ENCODE assay signal across 28 cellular contexts in the genomic region with DNA sequence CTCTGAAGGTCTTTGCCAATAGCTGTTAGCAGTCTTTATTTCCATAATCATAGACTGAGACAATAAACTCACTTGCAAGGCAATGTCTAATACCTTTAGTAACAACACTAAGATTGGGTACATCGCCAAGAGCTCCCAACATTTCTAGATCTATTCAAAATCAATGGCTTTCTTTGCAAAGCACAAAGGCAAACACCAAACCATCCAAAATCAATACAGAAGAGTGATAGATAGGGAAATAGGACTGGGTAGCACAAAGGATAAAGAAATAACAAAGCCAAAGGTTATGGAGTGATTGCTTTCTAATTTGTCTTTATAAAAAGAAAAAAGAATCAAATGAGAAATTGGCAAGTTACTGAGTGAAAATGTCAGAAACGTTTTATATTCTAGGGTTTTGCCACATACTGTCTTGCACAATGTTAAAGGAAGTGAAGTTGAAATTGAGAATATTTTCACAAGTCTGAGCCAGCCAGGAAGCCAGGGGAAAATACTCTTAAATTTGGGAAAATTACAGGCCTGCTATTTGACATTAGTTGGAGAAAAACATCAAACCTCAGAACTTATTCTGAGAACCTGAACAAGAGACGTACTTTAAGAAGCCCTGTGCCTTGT. TPM values are rescaled to one million over a fixed set of nuclear protein-coding genes. Genes with fewer than 3 reads are reported as not detected.
DNase-seq lines count a peak whose midpoint lies in the region; ATAC-seq, FAIRE-seq and TF ChIP-seq lines count a peak whose summit lies in the region.
"Had no signal": no experiment of that assay in that cellular context is flagged by ENCODE, and none has a peak within 500 bp of the region (broad histone marks: within the 10 kb centered on the region; RNA-seq: fewer than 3 reads in every experiment).

No MANE protein-coding gene starts in this region.

- H4K20me1 ChIP-seq in HepG2 (ENCODE audit: insufficient read depth, low read length) (no peaks in the 10 kb centered on the region), osteoblast (ENCODE audit: insufficient read depth, low read length) (no peaks in the 10 kb centered on the region), H9 (ENCODE audit: control insufficient read depth, insufficient read depth, insufficient read length) (no peaks in the 10 kb centered on the region)

- no peak for TF ChIP-seq POLR2A in HepG2 (IDR thresholded peaks at IDR 0.05; ENCODE audit: insufficient read depth in 1 of 2, low read depth in 2 of 2, low read length in 2 of 2)

- H3K4me3 ChIP-seq in left ventricle myocardium inferior (no peak overlapping the region), HepG2 (replicated peaks in 1 of 3; ENCODE audit: insufficient read depth in 1 of 3, low read depth in 2 of 3, low read length in 3 of 3) (no peak overlapping the region), tibial artery (no peak overlapping the region), osteoblast (ENCODE audit: insufficient read depth, low read length) (no peak overlapping the region)
- H3K4me3 ChIP-seq: esophagus squamous epithelium had no signal

- no peak overlapping the region for H2BK20ac ChIP-seq in H9 (ENCODE audit: low read depth, low read length, poor library complexity, severe bottlenecking)

- no peaks in the 10 kb centered on the region for H3K4me1 ChIP-seq in left ventricle myocardium inferior
- peaks cover 8% of the 10 kb centered on the region; the same call in 1 of the 2 replicates for H3K4me1 ChIP-seq in HepG2 (ENCODE audit: insufficient read depth, low read length)
- H3K4me1 ChIP-seq in tibial artery: peaks cover 0 to 53% (median 11%) of the 10 kb centered on the region in 4 donors
- peaks cover 12% of the 10 kb centered on the region for H3K4me1 ChIP-seq in osteoblast (ENCODE audit: insufficient read depth, low read length)
- H3K4me1 ChIP-seq in H9 (ENCODE audit: insufficient read depth, low read length): no peaks in the 10 kb centered on the region

- no peak overlapping the region for H2BK15ac ChIP-seq in H9 (ENCODE audit: low read depth, low read length)

- no peak overlapping the region for H3K4ac ChIP-seq in H9 (ENCODE audit: low read depth, low read length)

- H3K79me2 ChIP-seq in HepG2 (ENCODE audit: insufficient read depth, low read length) (no peaks in the 10 kb centered on the region), osteoblast (ENCODE audit: insufficient read depth, low read length) (no peaks in the 10 kb centered on the region), H9 (ENCODE audit: insufficient read depth, low read length) (no peaks in the 10 kb centered on the region)

- H2BK5ac ChIP-seq in H9 (ENCODE audit: insufficient read length, low read length): no peak overlapping the region

- peaks cover 11% of the 10 kb centered on the region for H3K9me3 Mint-ChIP-seq in chondrocyte (ENCODE audit: low read depth)
- H3K9me3 Mint-ChIP-seq in H9: peaks cover 0 to 3% of the 10 kb centered on the region in 2 experiments; a peak in 2 of 5 replicates
- H3K9me3 Mint-ChIP-seq: activated naive CD8-positive, alpha-beta T cell treated with anti-CD3 and anti-CD28 coated beads for 36 hours; activated T-cell treated with anti-CD3 and anti-CD28 coated beads, Interleukin-2, amount 50 U/mL, for 24 hours; central memory CD8-positive, alpha-beta T cell; HFFc6 had no signal

- H3T11ph ChIP-seq in H9 (ENCODE audit: low read length): no peak overlapping the region

- no peaks in the 10 kb centered on the region for H3K23me2 ChIP-seq in H9 (ENCODE audit: insufficient read length, low read depth, low read length, poor library complexity, severe bottlenecking)

- no peak overlapping the region for H3K18ac ChIP-seq in H9 (ENCODE audit: insufficient read length, low read depth, low read length)

- no peak overlapping the region for H2BK120ac ChIP-seq in H9 (ENCODE audit: low read depth, low read length, poor library complexity, severe bottlenecking)

- H3K56ac ChIP-seq in H9 (ENCODE audit: insufficient read length, low read depth, low read length): no peak overlapping the region

- CTCF ChIA-PET in HepG2 (lab: Yijun Ruan, JAX; ENCODE audit: low intra/inter-chr PET ratio, low total read pairs): no interaction called here

- H3K36me3 ChIP-seq in left ventricle myocardium inferior: no peaks in the 10 kb centered on the region
- H3K36me3 ChIP-seq in HepG2 (replicated peaks in 1 of 2; ENCODE audit: control insufficient read depth in 1 of 2, insufficient read depth in 2 of 2, low read length in 2 of 2): no peaks in the 10 kb centered on the region
- H3K36me3 ChIP-seq in tibial artery: no peaks in the 10 kb centered on the region
- no peaks in the 10 kb centered on the region for H3K36me3 ChIP-seq in osteoblast (ENCODE audit: insufficient read depth, low read length)
- H3K36me3 ChIP-seq: esophagus squamous epithelium had no signal

- no peak overlapping the region for H4K91ac ChIP-seq in H9 (ENCODE audit: insufficient read length, low read depth, low read length)

- no peak overlapping the region for H3K14ac ChIP-seq in H9 (ENCODE audit: insufficient read depth, low read length)

- no peaks in the 10 kb centered on the region for H3K27me3 Mint-ChIP-seq in chondrocyte (ENCODE audit: low read depth)
- H3K27me3 Mint-ChIP-seq in H9 (ENCODE audit: low read depth): no peaks in the 10 kb centered on the region
- H3K27me3 Mint-ChIP-seq: activated naive CD8-positive, alpha-beta T cell treated with anti-CD3 and anti-CD28 coated beads for 36 hours; naive B cell had no signal

- TF ChIP-seq RAD21 in HepG2 (CRISPR knock-in tag; IDR thresholded peaks at IDR 0.05): no peak

- no peak overlapping the region for H4K5ac ChIP-seq in H9 (ENCODE audit: insufficient read length, low read depth, low read length)

- H3K23ac ChIP-seq in H9 (ENCODE audit: insufficient read length, low read depth, low read length): no peak overlapping the region

- peak overlapping the region; percentile 22 for H3K27ac Mint-ChIP-seq in chondrocyte (ENCODE audit: unreplicated experiment)
- no peak overlapping the region for H3K27ac Mint-ChIP-seq in H9
- H3K27ac Mint-ChIP-seq: activated naive CD8-positive, alpha-beta T cell treated with anti-CD3 and anti-CD28 coated beads for 36 hours; activated T-cell treated with anti-CD3 and anti-CD28 coated beads, Interleukin-2, amount 50 U/mL, for 24 hours; HFFc6; immature natural killer cell had no signal

- H3K4me2 ChIP-seq in HepG2 (ENCODE audit: low read depth, low read length): no peak overlapping the region
- no peak overlapping the region for H3K4me2 ChIP-seq in osteoblast (ENCODE audit: insufficient read depth, low read length)
- H3K4me2 ChIP-seq in H9 (ENCODE audit: insufficient read depth, insufficient read length, low read length): no peak overlapping the region

- no peaks in the 10 kb centered on the region for H3K79me1 ChIP-seq in H9 (ENCODE audit: insufficient read depth, low read depth, low read length, poor library complexity, severe bottlenecking)

- TF ChIP-seq EP300 in HepG2 (IDR thresholded peaks at IDR 0.05; ENCODE audit: low read depth in 2 of 2, low read length in 2 of 2) (no peak), HepG2 (CRISPR knock-in tag; IDR thresholded peaks at IDR 0.05; ENCODE audit: borderline replicate concordance) (no peak)

- no peak overlapping the region for H3K9ac ChIP-seq in HepG2 (ENCODE audit: insufficient read depth, low read depth, low read length)
- H3K9ac ChIP-seq in H9 (ENCODE audit: extremely low read depth, insufficient read length, low read length): no peak overlapping the region

- peaks cover 3% of the 10 kb centered on the region for H3K36me3 Mint-ChIP-seq in chondrocyte (ENCODE audit: low read depth)
- H3K36me3 Mint-ChIP-seq in H9 (ENCODE audit: insufficient read depth in 1 of 3, low read depth in 3 of 3): no peaks in the 10 kb centered on the region; a peak in 1 of 7 replicates
- H3K36me3 Mint-ChIP-seq: activated naive CD8-positive, alpha-beta T cell treated with anti-CD3 and anti-CD28 coated beads for 36 hours; immature natural killer cell had no signal

- ATAC-seq in Right ventricle myocardium superior (ENCODE audit: poor library complexity) (peak; percentile 43), HepG2 (no peak)

- H2AFZ ChIP-seq in HepG2 (ENCODE audit: low read length) (no peak overlapping the region), osteoblast (ENCODE audit: low read length) (no peak overlapping the region), H9 (ENCODE audit: low read length) (no peak overlapping the region)

- peaks cover 38% of the 10 kb centered on the region for H3K4me1 Mint-ChIP-seq in chondrocyte (ENCODE audit: low read depth)
- H3K4me1 Mint-ChIP-seq in H9: peaks cover 6 to 7% of the 10 kb centered on the region in 2 experiments; a peak in 3 of 4 replicates
- H3K4me1 Mint-ChIP-seq: activated naive CD8-positive, alpha-beta T cell treated with anti-CD3 and anti-CD28 coated beads for 36 hours; central memory CD8-positive, alpha-beta T cell; immature natural killer cell had no signal

- no peak overlapping the region for H2AK5ac ChIP-seq in H9 (ENCODE audit: insufficient read length, low read length)

- FAIRE-seq in HepG2 (lab: Jason Lieb, UNC): no peak
- FAIRE-seq: GM19239 had no signal

- BruUV-seq in HepG2 (replicated peaks; lab: Mats Ljungman, UMichigan): no TSS peak

- intact Hi-C loops in Right ventricle myocardium superior (cut with DNase I) (no loop called here), left ventricle myocardium inferior (cut with micrococcal nuclease) (no loop called here), HepG2 (cut with micrococcal nuclease; ENCODE audit: unreplicated experiment) (no loop called here), tibial artery (cut with DNase I; ENCODE audit: low total_unique reads) (no loop called here)

- H3K27me3 ChIP-seq in left ventricle myocardium inferior (ENCODE audit: low read depth) (no peaks in the 10 kb centered on the region), HepG2 (ENCODE audit: control insufficient read depth in 1 of 2, insufficient read depth in 2 of 2, low read length in 2 of 2) (no peaks in the 10 kb centered on the region), tibial artery (no peaks in the 10 kb centered on the region), osteoblast (ENCODE audit: insufficient read depth, low read length) (no peaks in the 10 kb centered on the region), H9 (ENCODE audit: insufficient read depth, low read length) (no peaks in the 10 kb centered on the region)
- H3K27me3 ChIP-seq: esophagus squamous epithelium had no signal

- H3K4me3 Mint-ChIP-seq in chondrocyte (ENCODE audit: unreplicated experiment) (no peak overlapping the region), H9 (no peak overlapping the region)
- H3K4me3 Mint-ChIP-seq: activated naive CD8-positive, alpha-beta T cell treated with anti-CD3 and anti-CD28 coated beads for 36 hours; activated T-cell treated with anti-CD3 and anti-CD28 coated beads, Interleukin-2, amount 50 U/mL, for 24 hours; central memory CD8-positive, alpha-beta T cell; HFFc6; immature natural killer cell; naive B cell had no signal

- no peak overlapping the region for H4K8ac ChIP-seq in H9 (replicated peaks; ENCODE audit: insufficient read length, low read depth, low read length)

- no peak overlapping the region for H2BK12ac ChIP-seq in H9 (ENCODE audit: insufficient read length, low read depth, low read length)

- DNase-seq in Right ventricle myocardium superior (no peak), left ventricle myocardium inferior (no peak), chondrocyte (ENCODE audit: low spot score) (no peak), HepG2 (ENCODE audit: low spot score) (no peak), tibial artery (no peak), islet precursor cell (no peak), osteoblast (ENCODE audit: insufficient read length, low spot score, missing footprints) (no peak), H9 (no peak)
- DNase-seq: 8988T; activated effector memory CD4-positive, alpha-beta T cell treated with anti-CD3 and anti-CD28 coated beads, Interleukin-2, amount 50 U/mL, for 16 hours; activated naive CD8-positive, alpha-beta T cell treated with anti-CD3 and anti-CD28 coated beads for 36 hours; activated T-cell treated with anti-CD3 and anti-CD28 coated beads, Interleukin-2, amount 50 U/mL, for 24 hours; aorta; dermis blood vessel endothelial cell; DMS 273 treated with DMSO at 0.1 percent for 48 hours; esophagus squamous epithelium; GOT3; HFFc6; immature natural killer cell; IMR-90; naive B cell; NCI-H1092; NCI-H1694 treated with DMSO at 0.1 percent for 48 hours; nucleus accumbens; stimulated activated CD4-positive, alpha-beta T cell treated with anti-CD3 and anti-CD28 coated beads, Interleukin-1b, Interleukin-23, amount 100 ng/mL, for 48 hours; stimulated activated naive CD4-positive, alpha-beta T cell treated with Interleukin-2 at 50 U/mL for 16 hours had no signal

- H3K27ac ChIP-seq in left ventricle myocardium inferior (replicated peaks) (no peak overlapping the region), HepG2 (ENCODE audit: extremely low read length, insufficient read depth, low read length) (no peak overlapping the region), tibial artery (peak overlapping the region; percentile 11 to 53), osteoblast (ENCODE audit: low read depth, low read length) (no peak overlapping the region), H9 (ENCODE audit: insufficient read length, low read depth, low read length) (no peak overlapping the region)
- H3K27ac ChIP-seq: esophagus squamous epithelium had no signal

- TF ChIP-seq CTCF in left ventricle myocardium inferior (IDR thresholded peaks at IDR 0.05; ENCODE audit: borderline replicate concordance): no peak
- no peak for TF ChIP-seq CTCF in chondrocyte (IDR thresholded peaks at IDR 0.05)
- TF ChIP-seq CTCF in HepG2 (CRISPR knock-in tag; IDR thresholded peaks at IDR 0.05): no peak
- no peak for TF ChIP-seq CTCF in tibial artery (IDR thresholded peaks at IDR 0.05)
- no peak for TF ChIP-seq CTCF in osteoblast (IDR thresholded peaks at IDR 0.05; ENCODE audit: extremely low read depth, low read depth, low read length)
- no peak for TF ChIP-seq CTCF in H9 (conservative IDR thresholded peaks at IDR 0.05)

- POLR2A ChIA-PET in HepG2 (lab: Yijun Ruan, JAX): no interaction called here

- 40% methylated on average over 3 of the region's 3 CpGs for WGBS in HepG2 (ENCODE audit: low lambda C conversion rate)
- WGBS in H9 (ENCODE audit: extremely low coverage, insufficient read length, low lambda C conversion rate): no CpG with 5 or more reads among the region's 3 CpGs

- in situ Hi-C loops in HepG2 (cut with HindIII; ENCODE audit: extremely low pct_ligation_motif_present, low pct_unique_long_range_greater_than_20kb): no loop called here

- no peaks in the 10 kb centered on the region for H3K9me3 ChIP-seq in left ventricle myocardium inferior (replicated peaks)
- H3K9me3 ChIP-seq in HepG2 (ENCODE audit: low read length): no peaks in the 10 kb centered on the region
- no peaks in the 10 kb centered on the region for H3K9me3 ChIP-seq in tibial artery
- H3K9me3 ChIP-seq in osteoblast (ENCODE audit: low read depth, low read length): no peaks in the 10 kb centered on the region
- no peaks in the 10 kb centered on the region for H3K9me3 ChIP-seq in H9 (ENCODE audit: control insufficient read depth, low read depth, low read length)
- H3K9me3 ChIP-seq: esophagus squamous epithelium had no signal

RNA-seq across cellular contexts. Expression of gene LHFPL2, which starts 53.3 kb away (rescaled TPM):
- total RNA-seq in Right ventricle myocardium superior: 5.0 TPM
- total RNA-seq in left ventricle myocardium inferior: 5.0 TPM
- total RNA-seq in chondrocyte: 45.4 to 49.6 TPM (median 49.4 TPM) in 3 replicates
- total RNA-seq in HepG2 (2016; rRNA removed; fragmentation: Illumina TruSeq; extraction: Trizol): 20.0 TPM in 2 replicates
- total RNA-seq in HepG2 (2016; cell fraction: cytosol; rRNA removed; fragmentation: Illumina TruSeq; extraction: Trizol; ENCODE audit: low read depth): 9.3 and 10.4 TPM in 2 replicates
- total RNA-seq in HepG2 (2016; cell fraction: insoluble cytoplasmic fraction; rRNA removed; fragmentation: Illumina TruSeq; extraction: Trizol): 18.6 and 20.5 TPM in 2 replicates
- 15.5 and 16.5 TPM in 2 replicates for total RNA-seq in HepG2 (2016; cell fraction: membrane; rRNA removed; fragmentation: Illumina TruSeq; extraction: Trizol)
- total RNA-seq in HepG2 (2016; cell fraction: nucleus; rRNA removed; fragmentation: Illumina TruSeq; extraction: Trizol): 29.5 and 30.3 TPM in 2 replicates
- polyA plus RNA-seq in HepG2 (2011; rRNA removed): 6.0 and 6.3 TPM in 2 replicates
- 4.6 and 6.5 TPM in 2 replicates for polyA plus RNA-seq in HepG2 (2011; cell fraction: cytosol; rRNA removed)
- 8.6 and 9.9 TPM in 2 replicates for polyA plus RNA-seq in HepG2 (2011; cell fraction: nucleus; rRNA removed)
- polyA plus RNA-seq in HepG2 (2012): 9.2 and 12.5 TPM in 2 replicates
- 1.4 and 1.7 TPM in 2 replicates for polyA plus RNA-seq in HepG2 (2016; cell fraction: cytosol; fragmentation: Illumina TruSeq; extraction: Trizol; ENCODE audit: low read depth)
- polyA plus RNA-seq in HepG2 (2016; cell fraction: insoluble cytoplasmic fraction; fragmentation: Illumina TruSeq; extraction: Trizol; ENCODE audit: low read depth): 12.6 and 13.6 TPM in 2 replicates
- 5.8 and 5.9 TPM in 2 replicates for polyA plus RNA-seq in HepG2 (2016; cell fraction: membrane; fragmentation: Illumina TruSeq; extraction: Trizol; ENCODE audit: low read depth)
- polyA plus RNA-seq in HepG2 (2016; cell fraction: nucleus; fragmentation: Illumina TruSeq; extraction: Trizol; ENCODE audit: insufficient read depth, low read depth): 26.4 and 29.4 TPM in 2 replicates
- polyA minus RNA-seq in HepG2 (2011; rRNA and poly(A)+ RNA removed; ENCODE audit: low replicate concordance): 9.6 and 24.5 TPM in 2 replicates
- 13.1 and 14.4 TPM in 2 replicates for polyA minus RNA-seq in HepG2 (2011; cell fraction: cytosol; rRNA and poly(A)+ RNA removed)
- polyA minus RNA-seq in HepG2 (2011; cell fraction: nucleus; rRNA and poly(A)+ RNA removed): 23.7 and 26.4 TPM in 2 replicates
- 63.6 and 64.4 TPM in 2 replicates for total RNA-seq in osteoblast
- total RNA-seq in H9 (2021): 26.3 and 26.6 TPM in 2 replicates

Comparison
In these comparisons a context has a peak if more than half of its experiments do, and no peak if none do; other contexts are left out.
1. H3K27ac ChIP-seq: peak in tibial artery (2 of 2); none in left ventricle myocardium inferior (single experiment), HepG2 (single experiment), osteoblast (single experiment) and H9 (single experiment).